8 cellular contexts compared by ENCODE assay signal in the genomic region with DNA sequence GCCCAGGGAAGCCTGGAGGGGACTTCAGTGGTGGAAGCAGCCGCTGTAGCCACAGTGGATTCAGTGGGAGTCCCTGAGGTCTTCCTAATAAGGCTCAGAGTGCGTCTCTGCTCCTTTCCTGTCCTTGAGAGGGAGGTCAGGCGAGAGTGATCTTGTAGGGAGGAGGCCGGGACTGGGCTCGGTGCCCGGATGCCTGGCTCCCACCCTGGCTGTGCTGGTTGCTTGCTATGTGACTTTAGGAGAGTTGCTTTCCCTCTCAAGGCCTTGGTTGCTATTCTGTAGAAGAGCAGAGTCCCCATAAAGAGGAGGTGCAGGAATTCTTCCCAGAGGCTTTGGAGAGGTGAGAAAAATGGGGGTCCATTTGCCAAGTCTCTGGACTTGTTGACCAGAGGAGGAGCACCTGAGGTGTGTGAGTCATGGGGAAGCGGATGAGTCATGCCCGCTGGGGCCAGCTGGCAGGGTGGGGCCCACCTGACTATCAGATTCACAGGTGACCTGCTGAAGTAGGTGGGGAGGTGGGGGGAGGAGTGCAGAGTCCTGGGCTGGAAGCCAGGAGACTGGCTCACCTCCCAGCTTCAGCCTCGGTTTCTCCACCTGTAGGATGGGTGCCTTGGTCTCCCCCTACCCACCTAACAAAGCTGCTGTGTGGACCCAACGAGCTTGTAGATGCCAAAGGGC. TPM values are rescaled to one million over a fixed set of nuclear protein-coding genes. Genes with fewer than 3 reads are reported as not detected.
A peak's percentile ranks its signal among the peaks of the same experiment; 100 is the strongest.
DNase-seq lines count a peak whose midpoint lies in the region; ATAC-seq and TF ChIP-seq lines count a peak whose summit lies in the region.

No MANE protein-coding gene starts in this region.

- no peaks in the 10 kb centered on the region for H3K9me3 ChIP-seq in GM23248 (ENCODE audit: low read depth)
- no peaks in the 10 kb centered on the region for H3K9me3 ChIP-seq in cardiac muscle cell (ENCODE audit: low read depth)
- no peaks in the 10 kb centered on the region for H3K9me3 ChIP-seq in CD4-positive, alpha-beta T cell (ENCODE audit: control insufficient read depth, low read length)

- no peaks in the 10 kb centered on the region for H4K20me1 ChIP-seq in GM23248 (ENCODE audit: insufficient read depth)

- H3K9ac ChIP-seq in GM23248: peak overlapping the region; percentile 44; the same call in 1 of the 2 replicates

- H3K27ac ChIP-seq in GM23248 (peak overlapping the region; percentile 80), RWPE1 (peak overlapping the region; percentile 99), cardiac muscle cell (peak overlapping the region; percentile 65)
- H3K27ac ChIP-seq in CD4-positive, alpha-beta T cell (ENCODE audit: low read depth, low read length): no peak overlapping the region

- TF ChIP-seq CTCF in RWPE1 (conservative IDR thresholded peaks at IDR 0.05; ENCODE audit: low read depth) (no peak), cardiac muscle cell (IDR thresholded peaks at IDR 0.05; ENCODE audit: low read depth, low read length) (no peak)
- no peak for TF ChIP-seq CTCF in CD4-positive, alpha-beta T cell (IDR thresholded peaks at IDR 0.05)

- H3K4me3 Mint-ChIP-seq in CD4-positive, alpha-beta T cell: no peak overlapping the region

- no peak overlapping the region for H2AFZ ChIP-seq in GM23248

- no peaks in the 10 kb centered on the region for H3K36me3 Mint-ChIP-seq in CD4-positive, alpha-beta T cell (ENCODE audit: low read depth)

- H3K4me3 ChIP-seq in GM23248 (peak overlapping the region; percentile 20), cardiac muscle cell (no peak overlapping the region)

- H3K27me3 Mint-ChIP-seq in CD4-positive, alpha-beta T cell: no peaks in the 10 kb centered on the region

- in situ Hi-C loops in GM23248 (cut with MboI): no loop called here

- WGBS in GM23248 (ENCODE audit: low coverage in 1 of 2, low lambda C conversion rate in 2 of 2, missing lambda C conversion rate in 2 of 2), 2 experiments: 27 to 33% methylated on average over 10 of the region's 10 CpGs

- H3K4me1 ChIP-seq in GM23248 (ENCODE audit: insufficient read depth): peaks cover 77% of the 10 kb centered on the region
- peaks cover 36% of the 10 kb centered on the region for H3K4me1 ChIP-seq in cardiac muscle cell (ENCODE audit: low read depth)

- H3K4me2 ChIP-seq in GM23248 (ENCODE audit: unreplicated experiment): peak overlapping the region; percentile 35

- H3K27me3 ChIP-seq in GM23248 (replicated peaks; ENCODE audit: insufficient read depth) (no peaks in the 10 kb centered on the region), cardiac muscle cell (no peaks in the 10 kb centered on the region)
- no peaks in the 10 kb centered on the region for H3K27me3 ChIP-seq in CD4-positive, alpha-beta T cell (ENCODE audit: control insufficient read depth, insufficient read depth, low read length)

- H3K9me3 Mint-ChIP-seq in CD4-positive, alpha-beta T cell: no peaks in the 10 kb centered on the region

- no peaks in the 10 kb centered on the region for H3K36me3 ChIP-seq in GM23248 (ENCODE audit: low read depth)
- H3K36me3 ChIP-seq in cardiac muscle cell: no peaks in the 10 kb centered on the region

- DNase-seq in GM23248 (peak; percentile 68), RWPE1 (ENCODE audit: low spot score) (peak; percentile 99), cardiac muscle cell (ENCODE audit: low read depth in 1 of 2, low spot score in 1 of 2) (peak; percentile 50 to 63), sciatic nerve (ENCODE audit: low spot score) (peak; percentile 82), AG20443 (ENCODE audit: low spot score) (no peak), activated gamma-delta T cell treated with Interleukin-2 at 50 U/mL for 16 hours (no peak)
- no peak for DNase-seq in CD4-positive, alpha-beta T cell
- DNase-seq in stimulated activated CD4-positive, alpha-beta T cell treated with anti-CD3 and anti-CD28 coated beads, Interleukin-15, amount 100 ng/mL, for 24 hours: no peak

- no peak for ATAC-seq in sciatic nerve
- no peak for ATAC-seq in CD4-positive, alpha-beta T cell (ENCODE audit: poor library complexity)

- peaks cover 82% of the 10 kb centered on the region for H3F3A ChIP-seq in GM23248 (ENCODE audit: insufficient read depth)

- intact Hi-C loops in sciatic nerve (cut with DNase I): no loop called here
- intact Hi-C loops in CD4-positive, alpha-beta T cell (cut with DNase I, micrococcal nuclease): no loop called here

- H3K4me1 Mint-ChIP-seq in CD4-positive, alpha-beta T cell (ENCODE audit: low read depth): no peaks in the 10 kb centered on the region

- POLR2A ChIA-PET in RWPE1 (lab: Yijun Ruan, JAX; ENCODE audit: low non-redundant PET): interaction anchor here (0.5 kb wide), 1 partner anchor 12 kb away, joined by 3 read pairs; no protein-coding TSS in a partner anchor
- POLR2A ChIA-PET in CD4-positive, alpha-beta T cell (lab: Charles Lee): no interaction called here

- no peaks in the 10 kb centered on the region for H3K9me2 ChIP-seq in GM23248 (ENCODE audit: insufficient read depth)

- peaks cover 43% of the 10 kb centered on the region for H3K79me2 ChIP-seq in GM23248 (ENCODE audit: insufficient read depth)

- CTCF ChIA-PET in RWPE1 (lab: Yijun Ruan, JAX): interaction anchor here (0.6 to 2.7 kb wide), 6 partner anchors 13 to 118 kb away, joined by 3 to 8 read pairs (median 5); a partner anchor contains a TSS
- CTCF ChIA-PET in CD4-positive, alpha-beta T cell (lab: Charles Lee): no interaction called here

- H3K27ac Mint-ChIP-seq in CD4-positive, alpha-beta T cell: no peak overlapping the region

RNA-seq across cellular contexts. Expression of a gene that starts 13.8 kb away (rescaled TPM):
- 387 and 393 TPM in 2 replicates for total RNA-seq in GM23248 (2014; rRNA removed; shearing (Covaris generic))
- 258 and 265 TPM in 2 replicates for polyA plus RNA-seq in GM23248 (2016; fragmentation: Nextera tagmentation; extraction: Ambion mirVana)
- 285 and 310 TPM in 2 replicates for total RNA-seq in cardiac muscle cell
- 268 and 299 TPM in 2 replicates for polyA plus RNA-seq in cardiac muscle cell
- total RNA-seq in sciatic nerve: 1,757 TPM
- 1 to 10 TPM; 2.6 to 2.7 TPM for total RNA-seq in CD4-positive, alpha-beta T cell

Comparison
In these comparisons a context has a peak if more than half of its experiments do, and no peak if none do; other contexts are left out.
1. DNase-seq: peak in GM23248 (single experiment), RWPE1 (single experiment), cardiac muscle cell (2 of 2) and sciatic nerve (single experiment); none in CD4-positive, alpha-beta T cell (0 of 10), AG20443 (single experiment), stimulated activated CD4-positive, alpha-beta T cell treated with anti-CD3 and anti-CD28 coated beads, Interleukin-15, amount 100 ng/mL, for 24 hours (single experiment) and activated gamma-delta T cell treated with Interleukin-2 at 50 U/mL for 16 hours (single experiment).
2. RNA of a gene that starts 13.8 kb away (total RNA-seq): 1,757 TPM in sciatic nerve (single experiment), 387 to 393 TPM in GM23248 and 285 to 310 TPM in cardiac muscle cell; 2.6 to 2.7 TPM in CD4-positive, alpha-beta T cell; every median in the first group is over 10 times any median in the second.